Comparison of ENCODE assay signal across 9 cellular contexts in genomic region chr4:173169178-173169427, GRCh38. TPM values are rescaled to one million over a fixed set of nuclear protein-coding genes. Genes with fewer than 3 reads are reported as not detected.
DNase-seq lines count a peak whose midpoint lies in the region; TF ChIP-seq lines count a peak whose summit lies in the region.
"Had no signal": no experiment of that assay in that cellular context is flagged by ENCODE, and none has a peak within 500 bp of the region (broad histone marks: within the 10 kb centered on the region; RNA-seq: fewer than 3 reads in every experiment).

No MANE protein-coding gene starts in this region.

- H3K27ac ChIP-seq in ascending aorta (peak overlapping the region; percentile 86 to 94), substantia nigra (ENCODE audit: low read depth, low read length, poor library complexity, severe bottlenecking) (peak overlapping the region; percentile 85)

- peaks cover 6% of the 10 kb centered on the region for H3K27me3 Mint-ChIP-seq in glutamatergic neuron (ENCODE audit: unreplicated experiment)

- H3K36me3 ChIP-seq in H7 (replicated peaks; ENCODE audit: control insufficient read depth, insufficient read depth, low read length) (no peaks in the 10 kb centered on the region; the same call in 1 of the 2 replicates), ascending aorta (no peaks in the 10 kb centered on the region)

- no peaks in the 10 kb centered on the region for H3K27me3 ChIP-seq in H7 (ENCODE audit: control insufficient read depth, insufficient read depth, low read length)
- H3K27me3 ChIP-seq in ascending aorta, result no peaks in the 10 kb centered on the region

- H3K4me3 ChIP-seq in H7 (ENCODE audit: insufficient read depth, low read depth, low read length), result peak overlapping the region; percentile 90
- H3K4me3 ChIP-seq in ascending aorta, result peak overlapping the region; percentile 70 to 98

- intact Hi-C loops in ascending aorta (cut with DNase I), result loop anchor here (2.0 to 10.0 kb wide), 3 partner anchors 84 to 1116 kb away; partner anchors contain the start of genes CEP44 and FBXO8

- no peaks in the 10 kb centered on the region for H3K36me3 Mint-ChIP-seq in glutamatergic neuron (ENCODE audit: unreplicated experiment)

- H3K9me3 Mint-ChIP-seq in glutamatergic neuron (ENCODE audit: unreplicated experiment), result peaks cover 14% of the 10 kb centered on the region
- H3K9me3 Mint-ChIP-seq: activated naive CD4-positive, alpha-beta T cell treated with anti-CD3 and anti-CD28 coated beads for 36 hours had no signal

- peaks cover 0 to 17% of the 10 kb centered on the region in 2 donors for H3K4me1 ChIP-seq in ascending aorta

- TF ChIP-seq CTCF in ascending aorta (IDR thresholded peaks at IDR 0.05) (peak in 1 of 3 experiments; percentile 2), glutamatergic neuron (IDR thresholded peaks at IDR 0.05; ENCODE audit: partially characterized antibody, unreplicated experiment) (no peak)

- H3K4me3 Mint-ChIP-seq in glutamatergic neuron (ENCODE audit: unreplicated experiment), result no peak overlapping the region

- H3K9me3 ChIP-seq in ascending aorta, result no peaks in the 10 kb centered on the region

- no peak overlapping the region for H3K27ac Mint-ChIP-seq in glutamatergic neuron (ENCODE audit: unreplicated experiment)

- peaks cover 12% of the 10 kb centered on the region for H3K4me1 Mint-ChIP-seq in glutamatergic neuron (ENCODE audit: low read depth, unreplicated experiment)

- DNase-seq in H7 (no peak), ascending aorta (ENCODE audit: low spot score in 2 of 2) (no peak), iPS-NIHi7 (ENCODE audit: extremely low spot score) (peak; percentile 41), substantia nigra (lab: John Stamatoyannopoulos, UW) (peak in 4 of 49 donors; percentile 35 to 69 (median 58)), amniotic stem cell (lab: John Stamatoyannopoulos, UW) (no peak), NCI-H510A treated with DMSO at 0.1 percent for 48 hours (lab: John Stamatoyannopoulos, UW) (no peak), glutamatergic neuron (no peak)
- no peak for DNase-seq in stimulated activated CD4-positive, alpha-beta T cell treated with anti-CD3 and anti-CD28 coated beads, Interleukin-12 subunit alpha, Interleukin-12 subunit beta, amount 100 ng/mL, for 4 hours

RNA-seq across cellular contexts. Expression of gene GALNT7, which starts 0.5 kb away (rescaled TPM):
- total RNA-seq in H7 (2014; rRNA removed; shearing (Covaris generic)), result 39.4 and 54.0 TPM in 2 replicates
- total RNA-seq in ascending aorta (8.2 TPM), glutamatergic neuron (ENCODE audit: unreplicated experiment) (17.9 TPM)
